Comparison of ENCODE assay signal across 15 cellular contexts in the genomic region with DNA sequence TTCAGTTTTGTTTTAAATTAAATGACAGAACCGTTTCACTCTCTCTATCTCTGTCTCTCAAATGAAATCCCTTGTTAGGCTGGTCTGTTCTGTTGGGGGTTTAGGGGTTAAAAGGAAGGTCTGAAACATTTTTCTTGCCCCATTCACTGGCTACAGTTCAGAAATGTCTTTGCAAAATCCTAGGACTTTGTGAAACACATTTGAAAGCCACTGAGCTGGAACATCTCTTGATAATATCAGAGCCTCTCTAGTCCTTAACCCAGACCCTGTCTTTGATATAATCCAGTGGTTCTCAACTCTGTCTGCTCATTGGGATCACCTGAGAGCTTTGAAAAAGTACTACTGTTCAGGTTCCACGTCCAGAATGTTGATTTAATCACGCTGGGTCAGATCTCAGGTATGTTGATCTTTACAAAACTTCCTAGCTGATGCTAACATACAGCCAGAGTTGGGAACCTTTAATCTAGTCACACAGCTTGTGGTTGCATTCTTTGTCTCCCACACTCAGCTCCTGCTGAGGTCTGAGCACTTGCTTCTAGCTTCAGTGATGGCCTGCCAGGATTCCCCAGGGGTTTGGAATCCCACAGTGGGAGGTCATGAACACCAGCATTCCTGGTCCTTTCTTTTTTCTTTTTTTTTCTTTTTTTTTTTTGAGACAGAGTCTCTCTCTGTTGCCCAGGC.
A peak's percentile ranks its signal among the peaks of the same experiment; 100 is the strongest.
DNase-seq lines count a peak whose midpoint lies in the region; ATAC-seq and TF ChIP-seq lines count a peak whose summit lies in the region.
"Had no signal": no experiment of that assay in that cellular context is flagged by ENCODE, and none has a peak within 500 bp of the region (broad histone marks: within the 10 kb centered on the region; RNA-seq: fewer than 3 reads in every experiment).

No MANE protein-coding gene starts in this region.

- no peaks in the 10 kb centered on the region for H3K27me3 Mint-ChIP-seq in Caco-2 (ENCODE audit: insufficient read depth, unreplicated experiment)
- H3K27me3 Mint-ChIP-seq: activated B cell treated with CpG ODN at 0.5 μM for 24 hours; B cell; dendritic cell treated with granulocyte-macrophage colony-stimulating factor and Interleukin-4, amounts not matched to agents 40 ng/mL and 50 ng/mL, for 4 days had no signal

- H3K27ac Mint-ChIP-seq in Caco-2 (ENCODE audit: unreplicated experiment), result no peak overlapping the region
- H3K27ac Mint-ChIP-seq: activated B cell treated with CpG ODN at 0.5 μM for 24 hours; dendritic cell treated with granulocyte-macrophage colony-stimulating factor and Interleukin-4, amounts not matched to agents 40 ng/mL and 50 ng/mL, for 4 days had no signal

- no peaks in the 10 kb centered on the region for H3K4me1 Mint-ChIP-seq in Caco-2 (ENCODE audit: low read depth, unreplicated experiment)

- DNase-seq in ACHN, result peak; percentile 49
- peak; percentile 35 for DNase-seq in HT1080 (ENCODE audit: low read depth)
- DNase-seq in brain pericyte (ENCODE audit: low read depth, low spot score), result peak; percentile 27
- DNase-seq in left kidney (ENCODE audit: low read depth, low spot score), result peak; percentile 33
- no peak for DNase-seq in NCI-H2081 treated with DMSO at 0.1 percent for 48 hours (lab: John Stamatoyannopoulos, UW)
- DNase-seq in Caco-2, result no peak
- DNase-seq: activated B cell treated with CpG ODN at 0.5 μM for 24 hours; hypothalamus; NCI-H1694 treated with DMSO at 0.1 percent for 48 hours; stimulated activated CD4-positive, alpha-beta T cell treated with anti-CD3 and anti-CD28 coated beads, Interleukin-2, amount 100 ng/mL, for 48 hours had no signal

- in situ Hi-C loops in ACHN (cut with HindIII; ENCODE audit: low pct_ligation_motif_present, low pct_unique_long_range_greater_than_20kb, low sequenced_read_pairs), result no loop called here

- H3K4me3 Mint-ChIP-seq in Caco-2 (ENCODE audit: unreplicated experiment), result no peak overlapping the region
- H3K4me3 Mint-ChIP-seq: activated B cell treated with CpG ODN at 0.5 μM for 24 hours; B cell; dendritic cell treated with granulocyte-macrophage colony-stimulating factor and Interleukin-4, amounts not matched to agents 40 ng/mL and 50 ng/mL, for 4 days had no signal

- no peaks in the 10 kb centered on the region for H3K36me3 ChIP-seq in Caco-2 (ENCODE audit: control insufficient read depth, insufficient read depth, low read length)

- no peak for TF ChIP-seq CTCF in Caco-2 (IDR thresholded peaks at IDR 0.05; ENCODE audit: insufficient read depth in 1 of 2, low read depth in 1 of 2, low read length in 1 of 2, severe bottlenecking in 1 of 2, unreplicated experiment in 1 of 2)

- POLR2A ChIA-PET in Caco-2 (lab: Charles Lee), result no interaction called here

- H3K4me3 ChIP-seq in Caco-2 (ENCODE audit: low read depth, low read length), result no peak overlapping the region

- H3K36me3 Mint-ChIP-seq in Caco-2 (ENCODE audit: insufficient read depth, unreplicated experiment), result no peaks in the 10 kb centered on the region

- ATAC-seq in HG03097 (IDR thresholded peaks at IDR 0.05; ENCODE audit: low FRiP score, unreplicated experiment), result no peak
- no peak for ATAC-seq in HG03175 (IDR thresholded peaks at IDR 0.05; ENCODE audit: unreplicated experiment)
- ATAC-seq: Panc1 had no signal

- CTCF ChIA-PET in Caco-2 (lab: Charles Lee), result interaction anchor here (0.6 to 0.7 kb wide), 2 partner anchors 248 to 371 kb away, joined by 7 to 8 read pairs; no protein-coding TSS in a partner anchor

- no TSS peak for BruUV-seq in Caco-2 (replicated peaks; lab: Mats Ljungman, UMichigan)

- H3K9me3 Mint-ChIP-seq in Caco-2 (ENCODE audit: unreplicated experiment), result no peaks in the 10 kb centered on the region
- H3K9me3 Mint-ChIP-seq: activated B cell treated with CpG ODN at 0.5 μM for 24 hours; dendritic cell treated with granulocyte-macrophage colony-stimulating factor and Interleukin-4, amounts not matched to agents 40 ng/mL and 50 ng/mL, for 4 days had no signal

- H3K4me1 ChIP-seq in Caco-2, result no peaks in the 10 kb centered on the region

- intact Hi-C loops in Caco-2 (cut with micrococcal nuclease; ENCODE audit: unreplicated experiment), result no loop called here

- no peaks in the 10 kb centered on the region for H3K9me3 ChIP-seq in Caco-2

- H3K27me3 ChIP-seq in Caco-2 (replicated peaks; ENCODE audit: control insufficient read depth, insufficient read depth, low read length), result no peaks in the 10 kb centered on the region

Comparison
In these comparisons a context has a peak if more than half of its experiments do, and no peak if none do; other contexts are left out.
1. DNase-seq: peak in ACHN (single experiment), HT1080 (single experiment), brain pericyte (single experiment) and left kidney (single experiment); none in NCI-H2081 treated with DMSO at 0.1 percent for 48 hours (single experiment) and Caco-2 (0 of 2).